Comparison of ENCODE assay signal across 32 cellular contexts in genomic region chr10:28215930-28216329, GRCh38.
DNase-seq lines count a peak whose midpoint lies in the region; ATAC-seq, FAIRE-seq and TF ChIP-seq lines count a peak whose summit lies in the region.
"Had no signal": no experiment of that assay in that cellular context is flagged by ENCODE, and none has a peak within 500 bp of the region (broad histone marks: within the 10 kb centered on the region; RNA-seq: fewer than 3 reads in every experiment).

No MANE protein-coding gene starts in this region.

- H3K4me3 ChIP-seq in GM23338: no peak overlapping the region
- H3K4me3 ChIP-seq in body of pancreas: no peak overlapping the region
- H3K4me3 ChIP-seq in small intestine (ENCODE audit: low read depth in 1 of 2, low read length in 2 of 2): no peak overlapping the region
- no peak overlapping the region for H3K4me3 ChIP-seq in brain microvascular endothelial cell (ENCODE audit: low read depth, low read length)
- no peak overlapping the region for H3K4me3 ChIP-seq in esophagus squamous epithelium
- H3K4me3 ChIP-seq: coronary artery, K562, lung, pancreas, smooth muscle cell, upper lobe of left lung had no signal

- H3K27me3 ChIP-seq in GM23338 (ENCODE audit: insufficient read depth): no peaks in the 10 kb centered on the region
- no peaks in the 10 kb centered on the region for H3K27me3 ChIP-seq in body of pancreas
- H3K27me3 ChIP-seq in small intestine (ENCODE audit: control insufficient read depth in 2 of 2, insufficient read depth in 2 of 2, low read length in 2 of 2): no peaks in the 10 kb centered on the region
- no peaks in the 10 kb centered on the region for H3K27me3 ChIP-seq in brain microvascular endothelial cell (replicated peaks)
- no peaks in the 10 kb centered on the region for H3K27me3 ChIP-seq in esophagus squamous epithelium
- H3K27me3 ChIP-seq: pancreas, upper lobe of left lung had no signal

- WGBS in body of pancreas, 2 donors: 57 to 58% methylated on average over 3 of the region's 3 CpGs
- 41 to 54% (median 43%) methylated on average over 3 of the region's 3 CpGs for whole genome bisulfite sequencing in small intestine, 3 donors
- WGBS in esophagus squamous epithelium, 2 donors: 58 to 61% methylated on average over 3 of the region's 3 CpGs

- in situ Hi-C loops in brain microvascular endothelial cell (cut with HindIII; ENCODE audit: low pct_ligation_motif_present, low sequenced_read_pairs): no loop called here

- no peak overlapping the region for H2AFZ ChIP-seq in GM23338

- no peak overlapping the region for H3K4me3 Mint-ChIP-seq in activated CD4-positive, alpha-beta T cell treated with anti-CD3 and anti-CD28 coated beads for 36 hours
- H3K4me3 Mint-ChIP-seq in GM23338: no peak overlapping the region
- H3K4me3 Mint-ChIP-seq: activated CD8-positive, alpha-beta memory T cell treated with anti-CD3 and anti-CD28 coated beads, Interleukin-2, amount 10 ng/mL, durations not matched to agents 7 days and 5 days; CD14-positive monocyte; T-helper 1 cell treated with Interleukin-12 subunit alpha and Interleukin-12 subunit beta and Interleukin-4 antibody, amounts not matched to agents 30 μg/mL and 1 μg/mL, for 36 hours had no signal

- no peak for ATAC-seq in activated CD4-positive, alpha-beta T cell treated with anti-CD3 and anti-CD28 coated beads for 36 hours
- ATAC-seq in GM23338 (no peak), body of pancreas (no peak)
- ATAC-seq: activated CD8-positive, alpha-beta memory T cell treated with anti-CD3 and anti-CD28 coated beads, Interleukin-2, amount 10 ng/mL, durations not matched to agents 7 days and 5 days; K562 had no signal

- no peak for TF ChIP-seq POLR2A in body of pancreas (IDR thresholded peaks at IDR 0.05)
- TF ChIP-seq POLR2A in esophagus squamous epithelium (IDR thresholded peaks at IDR 0.05): no peak

- H3K9me3 Mint-ChIP-seq in activated CD4-positive, alpha-beta T cell treated with anti-CD3 and anti-CD28 coated beads for 36 hours (ENCODE audit: low read depth): no peaks in the 10 kb centered on the region
- no peaks in the 10 kb centered on the region for H3K9me3 Mint-ChIP-seq in GM23338
- H3K9me3 Mint-ChIP-seq: T-helper 1 cell treated with Interleukin-12 subunit alpha and Interleukin-12 subunit beta and Interleukin-4 antibody, amounts not matched to agents 30 μg/mL and 1 μg/mL, for 36 hours had no signal

- H4K20me1 ChIP-seq in GM23338 (replicated peaks; ENCODE audit: insufficient read depth): no peaks in the 10 kb centered on the region

- TF ChIP-seq CTCF in GM23338 (conservative IDR thresholded peaks at IDR 0.05; ENCODE audit: low read depth in 2 of 2): no peak
- TF ChIP-seq CTCF in body of pancreas (IDR thresholded peaks at IDR 0.05): no peak
- TF ChIP-seq CTCF in brain microvascular endothelial cell (IDR thresholded peaks at IDR 0.05; ENCODE audit: low read depth, low read length, missing control alignments): no peak
- no peak for TF ChIP-seq CTCF in esophagus squamous epithelium (IDR thresholded peaks at IDR 0.05)

- H3K27ac Mint-ChIP-seq in activated CD4-positive, alpha-beta T cell treated with anti-CD3 and anti-CD28 coated beads for 36 hours: no peak overlapping the region
- no peak overlapping the region for H3K27ac Mint-ChIP-seq in GM23338
- H3K27ac Mint-ChIP-seq: activated CD8-positive, alpha-beta memory T cell treated with anti-CD3 and anti-CD28 coated beads, Interleukin-2, amount 10 ng/mL, durations not matched to agents 7 days and 5 days; CD14-positive monocyte; T-helper 1 cell treated with Interleukin-12 subunit alpha and Interleukin-12 subunit beta and Interleukin-4 antibody, amounts not matched to agents 30 μg/mL and 1 μg/mL, for 36 hours had no signal

- peaks cover 6% of the 10 kb centered on the region for H3K36me3 Mint-ChIP-seq in activated CD4-positive, alpha-beta T cell treated with anti-CD3 and anti-CD28 coated beads for 36 hours (ENCODE audit: low read depth)
- no peaks in the 10 kb centered on the region for H3K36me3 Mint-ChIP-seq in GM23338 (ENCODE audit: low read depth)
- H3K36me3 Mint-ChIP-seq: activated CD8-positive, alpha-beta memory T cell treated with anti-CD3 and anti-CD28 coated beads, Interleukin-2, amount 10 ng/mL, durations not matched to agents 7 days and 5 days had no signal

- H3K36me3 ChIP-seq in GM23338 (ENCODE audit: insufficient read depth): no peaks in the 10 kb centered on the region
- H3K36me3 ChIP-seq in body of pancreas (replicated peaks in 1 of 2; ENCODE audit: insufficient read depth in 1 of 2, low read depth in 2 of 2): no peaks in the 10 kb centered on the region
- no peaks in the 10 kb centered on the region for H3K36me3 ChIP-seq in small intestine (ENCODE audit: control insufficient read depth in 2 of 2, insufficient read depth in 2 of 2, low read length in 2 of 2)
- H3K36me3 ChIP-seq in brain microvascular endothelial cell (replicated peaks): no peaks in the 10 kb centered on the region
- H3K36me3 ChIP-seq in esophagus squamous epithelium: no peaks in the 10 kb centered on the region
- H3K36me3 ChIP-seq: pancreas, upper lobe of left lung had no signal

- H3K79me2 ChIP-seq in GM23338 (replicated peaks; ENCODE audit: insufficient read depth): no peaks in the 10 kb centered on the region

- no peak for FAIRE-seq in small intestine (lab: Jason Lieb, UNC)
- FAIRE-seq: bronchial epithelial cell, GM12891, H54, K562, pancreas had no signal

- 0 out of 2 replicates have a peak overlapping the region, but pooled peaks have one; percentile 24 for H3K4me2 ChIP-seq in GM23338
- H3K4me2 ChIP-seq: smooth muscle cell had no signal

- intact Hi-C loops in activated CD4-positive, alpha-beta T cell treated with anti-CD3 and anti-CD28 coated beads for 36 hours (cut with DNase I, micrococcal nuclease): no loop called here
- intact Hi-C loops in body of pancreas (cut with DNase I) (no loop called here), esophagus squamous epithelium (cut with DNase I) (no loop called here)

- peaks cover 29% of the 10 kb centered on the region for H3K4me1 ChIP-seq in GM23338 (ENCODE audit: insufficient read depth)
- peaks cover 18% of the 10 kb centered on the region for H3K4me1 ChIP-seq in body of pancreas
- H3K4me1 ChIP-seq in small intestine (ENCODE audit: control insufficient read depth in 2 of 2, insufficient read depth in 1 of 2, low read depth in 1 of 2, low read length in 1 of 2): peaks cover 0 to 4% of the 10 kb centered on the region in 2 donors
- H3K4me1 ChIP-seq in esophagus squamous epithelium: peaks cover 0 to 45% (median 9%) of the 10 kb centered on the region in 3 donors

- H3K9me3 ChIP-seq in body of pancreas: no peaks in the 10 kb centered on the region
- H3K9me3 ChIP-seq in small intestine (ENCODE audit: control insufficient read depth, low read depth): no peaks in the 10 kb centered on the region
- H3K9me3 ChIP-seq in esophagus squamous epithelium: no peaks in the 10 kb centered on the region
- H3K9me3 ChIP-seq: pancreas, upper lobe of left lung had no signal

- CTCF ChIA-PET in activated CD4-positive, alpha-beta T cell treated with anti-CD3 and anti-CD28 coated beads for 36 hours (lab: Charles Lee): no interaction called here

- peak; percentile 20 for DNase-seq in activated CD4-positive, alpha-beta T cell treated with anti-CD3 and anti-CD28 coated beads for 36 hours
- no peak for DNase-seq in activated CD4-positive, alpha-beta T cell treated with anti-CD3 and anti-CD28 coated beads for 1 hour
- no peak for DNase-seq in GM23338 (ENCODE audit: low spot score)
- peak in 3 of 4 donors; percentile 18 to 44 (median 32) for DNase-seq in body of pancreas
- DNase-seq in small intestine: peak; percentile 64
- DNase-seq in brain microvascular endothelial cell: no peak
- no peak for DNase-seq in esophagus squamous epithelium (lab: John Stamatoyannopoulos, UW)
- no peak for DNase-seq in NOMO-1 treated with dmso at 0.1 percent for 144 hours (lab: John Stamatoyannopoulos, UW; ENCODE audit: unreplicated experiment)
- DNase-seq: activated CD4-positive, alpha-beta T cell treated with anti-CD3 and anti-CD28 coated beads for 4 hours; activated CD8-positive, alpha-beta memory T cell treated with anti-CD3 and anti-CD28 coated beads, Interleukin-2, amount 10 ng/mL, durations not matched to agents 7 days and 5 days; activated T-cell treated with anti-CD3 and anti-CD28 coated beads, Interleukin-2, amount 50 U/mL, for 48 hours; effector memory CD4-positive, alpha-beta T cell; EL; erythroblast; head of caudate nucleus; NCI-H2081; NCI-H345; NCI-H774; retina; upper lobe of left lung had no signal

- no peaks in the 10 kb centered on the region for H3F3A ChIP-seq in GM23338 (replicated peaks; ENCODE audit: low read depth)

- POLR2A ChIA-PET in activated CD4-positive, alpha-beta T cell treated with anti-CD3 and anti-CD28 coated beads for 36 hours (lab: Charles Lee): interaction anchor here (0.6 kb wide), 1 partner anchor 23 kb away, joined by 3 read pairs; no protein-coding TSS in a partner anchor

- peaks cover 39% of the 10 kb centered on the region for H3K4me1 Mint-ChIP-seq in activated CD4-positive, alpha-beta T cell treated with anti-CD3 and anti-CD28 coated beads for 36 hours
- peaks cover 60% of the 10 kb centered on the region for H3K4me1 Mint-ChIP-seq in GM23338

- H3K27ac ChIP-seq in GM23338 (ENCODE audit: low read depth) (no peak overlapping the region), body of pancreas (no peak overlapping the region), small intestine (ENCODE audit: low read depth in 1 of 2, low read length in 1 of 2) (no peak overlapping the region), brain microvascular endothelial cell (no peak overlapping the region), esophagus squamous epithelium (no peak overlapping the region)
- H3K27ac ChIP-seq: 22Rv1, coronary artery, pancreas, RWPE1, upper lobe of left lung had no signal

- no peaks in the 10 kb centered on the region for H3K27me3 Mint-ChIP-seq in activated CD4-positive, alpha-beta T cell treated with anti-CD3 and anti-CD28 coated beads for 36 hours
- H3K27me3 Mint-ChIP-seq in GM23338 (ENCODE audit: insufficient read depth, low read depth, poor library complexity): peaks cover 3% of the 10 kb centered on the region
- H3K27me3 Mint-ChIP-seq: activated CD8-positive, alpha-beta memory T cell treated with anti-CD3 and anti-CD28 coated beads, Interleukin-2, amount 10 ng/mL, durations not matched to agents 7 days and 5 days had no signal

- no peaks in the 10 kb centered on the region for H3K9me2 ChIP-seq in GM23338 (ENCODE audit: insufficient read depth)

Comparison
In these comparisons a context has a peak if more than half of its experiments do, and no peak if none do; other contexts are left out.
1. DNase-seq: peak in activated CD4-positive, alpha-beta T cell treated with anti-CD3 and anti-CD28 coated beads for 36 hours (single experiment), body of pancreas (3 of 4) and small intestine (single experiment); none in activated CD4-positive, alpha-beta T cell treated with anti-CD3 and anti-CD28 coated beads for 1 hour (single experiment), GM23338 (single experiment), brain microvascular endothelial cell (single experiment), esophagus squamous epithelium (single experiment) and NOMO-1 treated with dmso at 0.1 percent for 144 hours (single experiment).